26 cellular contexts compared by ENCODE assay signal in genomic region chr20:61823242-61823641, GRCh38.
"Had no signal": no experiment of that assay in that cellular context is flagged by ENCODE, and none has a peak within 500 bp of the region (broad histone marks: within the 10 kb centered on the region; RNA-seq: fewer than 3 reads in every experiment).

No MANE protein-coding gene starts in this region.

- H3K27ac ChIP-seq: colonic mucosa, epithelial cell of prostate, esophagus squamous epithelium, gastrocnemius medialis, heart left ventricle, left lung, lower lobe of right lung had no signal

- FAIRE-seq: endometrium, islet of Langerhans, keratinocyte had no signal

- H3K4me3 Mint-ChIP-seq: dendritic cell treated with granulocyte-macrophage colony-stimulating factor and Interleukin-4, amounts not matched to agents 40 ng/mL and 50 ng/mL, for 4 days; effector memory CD8-positive, alpha-beta T cell; endodermal cell; mesothelial cell of epicardium; naive B cell had no signal

- H3K9me3 ChIP-seq: colonic mucosa, esophagus squamous epithelium, gastrocnemius medialis, left lung, lower lobe of right lung, mucosa of descending colon had no signal

- H3K4me1 ChIP-seq: colonic mucosa, esophagus squamous epithelium, gastrocnemius medialis, heart left ventricle, left lung, lower lobe of right lung had no signal

- H3K36me3 ChIP-seq: colonic mucosa, esophagus squamous epithelium, gastrocnemius medialis, heart left ventricle, left lung, lower lobe of right lung had no signal

- H3K4me3 ChIP-seq: colonic mucosa, esophagus squamous epithelium, gastrocnemius medialis, heart left ventricle, left lung, lower lobe of right lung, mucosa of descending colon had no signal

- H3K36me3 Mint-ChIP-seq: mesothelial cell of epicardium, naive B cell had no signal

- ATAC-seq: effector memory CD8-positive, alpha-beta T cell; esophagus mucosa; gastrocnemius medialis; heart left ventricle; left cardiac atrium; left lung; left ventricle myocardium superior; lower lobe of right lung; mucosa of descending colon had no signal

- H3K4me1 Mint-ChIP-seq: endodermal cell, mesothelial cell of epicardium, naive B cell had no signal

- H3K27me3 ChIP-seq: colonic mucosa, esophagus squamous epithelium, gastrocnemius medialis had no signal

- DNase-seq: colonic mucosa; cortex of kidney; effector CD8-positive, alpha-beta T cell; effector memory CD8-positive, alpha-beta T cell; endodermal cell; erythroblast; esophagus squamous epithelium; foreskin fibroblast; foreskin melanocyte; gastrocnemius medialis; heart left ventricle; hippocampal formation; left cardiac atrium; left ventricle myocardium superior; mesenchymal stem cell; naive B cell had no signal
